8 cellular contexts compared by ENCODE assay signal in genomic region chr15:88345962-88346361, GRCh38.
"Had no signal": no experiment of that assay in that cellular context is flagged by ENCODE, and none has a peak within 500 bp of the region (broad histone marks: within the 10 kb centered on the region; RNA-seq: fewer than 3 reads in every experiment).

No MANE protein-coding gene starts in this region.

- H3K4me3 ChIP-seq: GM12878 had no signal

- ATAC-seq: GM12878 had no signal

- DNase-seq: GDM1, GF-D8 had no signal

- FAIRE-seq: G401.6, GM12878, GM12891, GM12892, GM18507, GM19239 had no signal
